ENCODE assay signal across 6 cellular contexts in genomic region chr16:31404353-31405064, GRCh38. TPM values are rescaled to one million over a fixed set of nuclear protein-coding genes. Genes with fewer than 3 reads are reported as not detected.
DNase-seq lines count a peak whose midpoint lies in the region; ATAC-seq and TF ChIP-seq lines count a peak whose summit lies in the region.

No MANE protein-coding gene starts in this region.

- H3K27ac Mint-ChIP-seq in Calu3 (ENCODE audit: unreplicated experiment) = no peak overlapping the region

- TF ChIP-seq CTCF in Calu3 (IDR thresholded peaks at IDR 0.05; ENCODE audit: unreplicated experiment) (no peak), fibroblast of pulmonary artery (IDR thresholded peaks at IDR 0.05; ENCODE audit: low read length, missing control alignments) (no peak)

- peaks cover 29% of the 10 kb centered on the region for H3K36me3 ChIP-seq in MG63

- no peaks in the 10 kb centered on the region for H3K27me3 ChIP-seq in MG63

- H3K4me1 Mint-ChIP-seq in Calu3 (ENCODE audit: low read depth, unreplicated experiment) = peaks cover 13% of the 10 kb centered on the region

- DNase-seq in Calu3 (peak; percentile 21), MG63 (peak; percentile 89), fibroblast of pulmonary artery (ENCODE audit: low read depth) (peak; percentile 30), 8988T (no peak)
- DNase-seq in activated naive CD4-positive, alpha-beta T cell treated with Interleukin-2 at 50 U/mL for 16 hours = no peak

- H3K4me3 Mint-ChIP-seq in Calu3 (ENCODE audit: low read depth, unreplicated experiment) = peak overlapping the region; percentile 55

- H3K4me3 ChIP-seq in MG63 (peak overlapping the region; percentile 82), fibroblast of pulmonary artery (replicated peaks; ENCODE audit: low read depth, low read length) (peak overlapping the region; percentile 40)

- no peak for ATAC-seq in GM18870 (IDR thresholded peaks at IDR 0.05; ENCODE audit: unreplicated experiment)

- H3K27me3 Mint-ChIP-seq in Calu3 (ENCODE audit: unreplicated experiment) = peaks cover 16% of the 10 kb centered on the region

- CTCF ChIA-PET in Calu3 (lab: Charles Lee) = no interaction called here

- peaks cover 3% of the 10 kb centered on the region for H3K9me3 ChIP-seq in MG63

- intact Hi-C loops in Calu3 (cut with micrococcal nuclease; ENCODE audit: unreplicated experiment) = no loop called here

- no peaks in the 10 kb centered on the region for H3K36me3 Mint-ChIP-seq in Calu3 (ENCODE audit: insufficient read depth, unreplicated experiment)

- peaks cover 3% of the 10 kb centered on the region for H3K9me3 Mint-ChIP-seq in Calu3 (ENCODE audit: low read depth, unreplicated experiment)

- BruUV-seq in Calu3 (replicated peaks; lab: Mats Ljungman, UMichigan) = no TSS peak

RNA-seq across cellular contexts. Expression of gene ITGAD, which starts 11.4 kb away (rescaled TPM):
- not detected in 2 replicates for total RNA-seq in Calu3 (2022)
- total RNA-seq in MG63 (2014; rRNA removed; shearing (Covaris generic); ENCODE audit: low replicate concordance) = not detected in 2 replicates

RNA-seq across cellular contexts. Expression of gene COX6A2, which starts 23.7 kb away (rescaled TPM):
- total RNA-seq in Calu3 (2022) = not detected in 2 replicates
- total RNA-seq in MG63 (2014; rRNA removed; shearing (Covaris generic); ENCODE audit: low replicate concordance) = not detected in 2 replicates

RNA-seq across cellular contexts. Expression of gene ZNF843, which starts 38.1 kb away (rescaled TPM):
- total RNA-seq in Calu3 (2022) = 0.17 TPM in 1 of 2 replicates, not detected in the other
- not detected in 2 replicates for total RNA-seq in MG63 (2014; rRNA removed; shearing (Covaris generic); ENCODE audit: low replicate concordance)

RNA-seq across cellular contexts. Expression of gene ITGAX, which starts 49.5 kb away (rescaled TPM):
- 1.6 and 3.9 TPM in 2 replicates for total RNA-seq in Calu3 (2022)
- total RNA-seq in MG63 (2014; rRNA removed; shearing (Covaris generic); ENCODE audit: low replicate concordance) = 0.46 TPM in 1 of 2 replicates, not detected in the other

RNA-seq across cellular contexts. Expression of gene ARMC5, which starts 54.8 kb away (rescaled TPM):
- 13.2 and 13.6 TPM in 2 replicates for total RNA-seq in Calu3 (2022)
- total RNA-seq in MG63 (2014; rRNA removed; shearing (Covaris generic); ENCODE audit: low replicate concordance) = 11.3 and 12.7 TPM in 2 replicates

Comparison
In these comparisons a context has a peak if more than half of its experiments do, and no peak if none do; other contexts are left out.
1. DNase-seq: peak in Calu3 (single experiment), MG63 (single experiment) and fibroblast of pulmonary artery (single experiment); none in activated naive CD4-positive, alpha-beta T cell treated with Interleukin-2 at 50 U/mL for 16 hours (single experiment) and 8988T (single experiment).